ENCODE assay signal across 21 cellular contexts in the genomic region with DNA sequence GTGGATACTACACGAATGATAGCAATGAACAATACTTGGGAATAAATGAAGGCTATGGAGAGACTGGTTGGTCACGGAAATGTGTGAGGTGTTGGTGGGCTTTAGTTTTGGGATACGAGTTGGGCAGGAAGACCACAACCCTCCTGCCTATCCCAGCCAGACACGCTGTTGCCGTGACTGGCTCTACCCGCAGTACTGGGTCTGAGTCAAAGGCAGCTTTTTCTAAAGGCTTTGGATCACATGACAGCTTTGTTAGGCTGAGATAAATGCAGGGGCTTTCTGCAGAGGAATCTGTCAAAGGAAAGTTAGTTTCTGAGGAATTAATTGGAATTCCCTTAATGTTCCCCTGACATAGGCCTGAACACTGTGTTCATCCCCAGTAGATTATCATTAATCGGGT.
"Had no signal": no experiment of that assay in that cellular context is flagged by ENCODE, and none has a peak within 500 bp of the region (broad histone marks: within the 10 kb centered on the region; RNA-seq: fewer than 3 reads in every experiment).

No MANE protein-coding gene starts in this region.

- DNase-seq: activated CD4-positive, alpha-beta memory T cell treated with anti-CD3 and anti-CD28 coated beads, Interleukin-2, amount 10 ng/mL, durations not matched to agents 7 days and 5 days; activated CD4-positive, alpha-beta T cell treated with anti-CD3 and anti-CD28 coated beads, Interleukin-2, amount 50 U/mL, for 1 hour; activated CD4-positive, CD25-positive, alpha-beta regulatory T cell; activated CD8-positive, alpha-beta memory T cell treated with anti-CD3 and anti-CD28 coated beads, Interleukin-2, amount 50 U/mL, for 4 hours; activated gamma-delta T cell treated with Interleukin-2 at 50 U/mL for 16 hours; activated naive CD4-positive, alpha-beta T cell treated with anti-CD3 and anti-CD28 coated beads, Interleukin-2, amount 10 ng/mL, durations not matched to agents 7 days and 5 days; activated naive CD8-positive, alpha-beta T cell treated with anti-CD3 and anti-CD28 coated beads for 36 hours; activated T-cell treated with anti-CD3 and anti-CD28 coated beads, Interleukin-2, amount 50 U/mL, for 72 hours; brain microvascular endothelial cell; Kasumi-1; NCI-H1105 treated with DMSO at 0.1 percent for 48 hours; NCI-H1436 treated with DMSO at 0.1 percent for 48 hours; NCI-H187; NCI-H2081; NCI-H446; NCI-H524 treated with DMSO at 0.1 percent for 48 hours; NCI-H748 treated with DMSO at 0.1 percent for 48 hours; SIG-M5; T-helper 17 cell; T-helper 9 cell had no signal

- H3K36me3 ChIP-seq: brain microvascular endothelial cell, cardiac muscle cell had no signal

- H3K4me3 ChIP-seq: cardiac muscle cell had no signal

- H3K27ac ChIP-seq: brain microvascular endothelial cell, cardiac muscle cell had no signal

- ATAC-seq: activated T-cell treated with anti-CD3 and anti-CD28 coated beads, Interleukin-2, amount 50 U/mL, for 72 hours; T-helper 17 cell had no signal

- H3K27me3 ChIP-seq: brain microvascular endothelial cell, cardiac muscle cell had no signal
